In genomic region chr9:97696823-97697601, GRCh38 we compare ENCODE assay signal across 8 cellular contexts. TPM values are rescaled to one million over a fixed set of nuclear protein-coding genes. Genes with fewer than 3 reads are reported as not detected.
DNase-seq lines count a peak whose midpoint lies in the region; ATAC-seq and TF ChIP-seq lines count a peak whose summit lies in the region.

Gene XPA (minus strand): TSS chr9:97697340. CDS start chr9:97697292, 48 bp downstream.

- H3K4me3 Mint-ChIP-seq in T-helper 2 cell treated with Interferon-gamma antibody and Interleukin-4, amounts not matched to agents 5 μg/mL and 100 μg/mL, for 36 hours, result peak within 1 kb of the TSS; percentile 92

- peaks cover 46% of the 10 kb centered on the region for H3K4me1 Mint-ChIP-seq in T-helper 2 cell treated with Interferon-gamma antibody and Interleukin-4, amounts not matched to agents 5 μg/mL and 100 μg/mL, for 36 hours (ENCODE audit: low read depth)

- H3K4me3 ChIP-seq in ascending aorta (peak within 1 kb of the TSS; percentile 73 to 81), rectal smooth muscle tissue (ENCODE audit: low read length) (peak within 1 kb of the TSS; percentile 86), vagina (peak within 1 kb of the TSS; percentile 93 to 99)

- H3K36me3 Mint-ChIP-seq in T-helper 2 cell treated with Interferon-gamma antibody and Interleukin-4, amounts not matched to agents 5 μg/mL and 100 μg/mL, for 36 hours (ENCODE audit: low read depth), result peaks cover 20% of the 10 kb centered on the region

- H3K27me3 ChIP-seq in ascending aorta (no peaks in the 10 kb centered on the region), rectal smooth muscle tissue (ENCODE audit: control insufficient read depth, insufficient read depth, low read length) (no peaks in the 10 kb centered on the region), vagina (no peaks in the 10 kb centered on the region)

- H3K9me3 ChIP-seq in ascending aorta (no peaks in the 10 kb centered on the region), vagina (no peaks in the 10 kb centered on the region)

- no peak for TF ChIP-seq CTCF in ascending aorta (IDR thresholded peaks at IDR 0.05)
- no peak for TF ChIP-seq CTCF in vagina (IDR thresholded peaks at IDR 0.05)

- peak within 1 kb of the TSS; percentile 80 for H3K9ac ChIP-seq in rectal smooth muscle tissue (ENCODE audit: low read length)

- H3K4me1 ChIP-seq in ascending aorta (peaks cover 0 to 25% of the 10 kb centered on the region in 2 donors), rectal smooth muscle tissue (ENCODE audit: control insufficient read depth, insufficient read depth, low read length) (peaks cover 22% of the 10 kb centered on the region), vagina (peaks cover 48% of the 10 kb centered on the region)

- H3K36me3 ChIP-seq in ascending aorta (peaks cover 0 to 9% of the 10 kb centered on the region in 2 donors), rectal smooth muscle tissue (ENCODE audit: control insufficient read depth, insufficient read depth, low read length) (no peaks in the 10 kb centered on the region), vagina (peaks cover 0 to 6% of the 10 kb centered on the region in 2 donors)

- H3K27me3 Mint-ChIP-seq in T-helper 2 cell treated with Interferon-gamma antibody and Interleukin-4, amounts not matched to agents 5 μg/mL and 100 μg/mL, for 36 hours (ENCODE audit: low read depth), result no peaks in the 10 kb centered on the region

- peak; percentile 91 for ATAC-seq in GM18505 (IDR thresholded peaks at IDR 0.05; ENCODE audit: unreplicated experiment)
- peak; percentile 91 for ATAC-seq in HG02943 (IDR thresholded peaks at IDR 0.05; ENCODE audit: low read depth, unreplicated experiment)

- DNase-seq in NCI-H187 treated with DMSO at 0.1 percent for 48 hours (lab: John Stamatoyannopoulos, UW) (peak; percentile 59), ascending aorta (ENCODE audit: low spot score in 2 of 2) (peak; percentile 80 to 98), hepatic stellate cell (ENCODE audit: low spot score) (peak; percentile 98), vagina (ENCODE audit: extremely low spot score in 2 of 2) (no peak)
- DNase-seq in T-helper 2 cell treated with Interferon-gamma antibody and Interleukin-4, amounts not matched to agents 5 μg/mL and 100 μg/mL, for 36 hours (ENCODE audit: low spot score), result peak; percentile 98

- H3K27ac ChIP-seq in ascending aorta, result peak within 1 kb of the TSS; percentile 93 to 96
- H3K27ac ChIP-seq in rectal smooth muscle tissue (ENCODE audit: low read depth, low read length), result peak within 1 kb of the TSS; percentile 94
- H3K27ac ChIP-seq in vagina, result peak within 1 kb of the TSS; percentile 90

- intact Hi-C loops in ascending aorta (cut with DNase I), result loop anchor here (2.0 kb wide), 1 partner anchor 64 kb away; the partner anchor contains the start of genes NCBP1 and TSTD2
- intact Hi-C loops in vagina (cut with DNase I), result no loop called here

- peak within 1 kb of the TSS; percentile 87 for H3K27ac Mint-ChIP-seq in T-helper 2 cell treated with Interferon-gamma antibody and Interleukin-4, amounts not matched to agents 5 μg/mL and 100 μg/mL, for 36 hours

- no peaks in the 10 kb centered on the region for H3K9me3 Mint-ChIP-seq in T-helper 2 cell treated with Interferon-gamma antibody and Interleukin-4, amounts not matched to agents 5 μg/mL and 100 μg/mL, for 36 hours

- TF ChIP-seq POLR2A in GM18505 (IDR thresholded peaks at IDR 0.05; ENCODE audit: borderline replicate concordance, extremely low read depth, insufficient read depth, insufficient read length) (peak; percentile 94), vagina (IDR thresholded peaks at IDR 0.05) (peak in 1 of 2 donors; percentile 87)

RNA-seq across cellular contexts. Expression of gene XPA, which starts in this region (rescaled TPM):
- total RNA-seq in ascending aorta (3.2 TPM), vagina (16.7 TPM)

Comparison
In these comparisons a context has a peak if more than half of its experiments do, and no peak if none do; other contexts are left out.
1. DNase-seq: peak in NCI-H187 treated with DMSO at 0.1 percent for 48 hours (single experiment), T-helper 2 cell treated with Interferon-gamma antibody and Interleukin-4, amounts not matched to agents 5 μg/mL and 100 μg/mL, for 36 hours (single experiment), ascending aorta (2 of 2) and hepatic stellate cell (single experiment); none in vagina (0 of 2).
2. Peak in every context shown above with its lines, with median percentiles within 50 percentile points of each other: H3K27ac ChIP-seq and H3K4me3 ChIP-seq.